1 cellular context compared by ENCODE assay signal in the genomic region with DNA sequence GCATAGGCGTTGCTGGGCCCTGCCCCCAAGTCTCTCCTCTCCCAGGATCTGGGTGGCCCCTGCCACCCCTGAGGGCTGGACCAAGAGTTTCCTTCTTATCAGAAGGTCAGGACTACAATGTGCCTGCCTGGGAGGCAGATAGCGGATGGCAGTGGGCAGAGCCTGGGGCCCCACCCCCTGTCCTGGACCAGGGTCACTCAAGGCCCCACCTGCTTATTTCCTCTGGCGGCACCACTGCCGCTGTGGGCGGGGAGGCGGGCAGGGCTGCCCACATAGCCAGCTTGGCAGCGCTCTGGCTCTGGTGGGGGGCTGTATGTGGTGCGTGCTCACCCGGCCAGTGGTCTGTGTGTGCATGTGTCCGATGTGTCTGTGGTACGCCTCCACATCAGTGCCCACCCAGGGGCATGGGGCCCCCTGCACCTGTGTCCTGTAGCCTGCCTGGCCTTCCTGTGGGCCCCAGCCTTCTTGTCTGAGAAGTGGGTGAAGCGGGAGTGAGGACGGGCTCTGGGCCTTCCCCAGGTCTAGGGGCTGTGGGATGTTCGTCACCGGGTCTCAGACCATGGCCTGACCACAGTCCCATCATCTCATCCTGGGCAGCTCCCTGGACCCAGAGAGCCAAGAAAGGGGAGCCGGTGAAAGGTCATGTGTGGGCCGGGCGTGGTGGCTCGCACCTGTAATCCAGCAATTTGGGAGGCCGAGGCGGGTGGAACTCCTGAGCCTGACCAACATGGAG.
TF ChIP-seq lines count a peak whose summit lies in the region.

No MANE protein-coding gene starts in this region.

TF ChIP-seq in HCT116, 20 proteins besides CTCF, POLR2A, EP300 and RAD21:
- TF ChIP-seq JUND (IDR thresholded peaks at IDR 0.05), result no peak
